23 cellular contexts compared by ENCODE assay signal in the genomic region with DNA sequence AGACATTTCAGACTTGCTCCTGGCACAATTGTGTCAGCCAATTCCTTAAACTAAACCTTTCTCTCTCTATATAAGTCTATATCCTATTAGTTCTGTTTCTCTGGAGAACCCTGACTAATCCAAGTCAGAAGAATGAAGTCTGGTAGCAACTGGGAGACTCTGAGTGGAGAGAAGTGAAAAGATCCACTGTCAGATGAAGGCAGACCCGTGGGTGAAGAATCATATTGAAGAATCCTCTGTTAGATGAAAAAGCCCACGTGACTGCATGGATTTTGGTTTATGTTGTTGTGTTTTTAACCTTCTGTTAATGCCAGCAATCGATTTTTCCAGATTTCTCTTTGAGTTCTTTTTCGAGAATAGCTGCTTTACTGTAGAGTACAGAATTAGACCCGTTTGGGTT. TPM values are rescaled to one million over a fixed set of nuclear protein-coding genes. Genes with fewer than 3 reads are reported as not detected.
DNase-seq lines count a peak whose midpoint lies in the region; ATAC-seq and TF ChIP-seq lines count a peak whose summit lies in the region.
"Had no signal": no experiment of that assay in that cellular context is flagged by ENCODE, and none has a peak within 500 bp of the region (broad histone marks: within the 10 kb centered on the region; RNA-seq: fewer than 3 reads in every experiment).

No MANE protein-coding gene starts in this region.

- no peaks in the 10 kb centered on the region for H3F3A ChIP-seq in GM23338 (replicated peaks; ENCODE audit: low read depth)

- no peak overlapping the region for H3K27ac ChIP-seq in GM23338 (ENCODE audit: low read depth)
- no peak overlapping the region for H3K27ac ChIP-seq in body of pancreas
- H3K27ac ChIP-seq: A549; BLaER1 treated with 17β-estradiol and CSF1 and Interleukin-3, amounts not matched to agents 10 nM and 100 nM had no signal

- TF ChIP-seq POLR2A in body of pancreas (IDR thresholded peaks at IDR 0.05), result no peak

- no peaks in the 10 kb centered on the region for H3K9me3 ChIP-seq in body of pancreas
- H3K9me3 ChIP-seq: A549; BE2C; BLaER1 treated with 17β-estradiol and CSF1 and Interleukin-3, amounts not matched to agents 10 nM and 100 nM had no signal

- no peak for DNase-seq in GM23338 (ENCODE audit: low spot score)
- DNase-seq in SK-MEL-5 (ENCODE audit: low read depth, low spot score), result peak; percentile 85
- peak; percentile 70 for DNase-seq in foreskin melanocyte
- DNase-seq in type B pancreatic cell (ENCODE audit: extremely low spot score, unreplicated experiment), result peak; percentile 8
- DNase-seq in NCI-H82 treated with DMSO at 0.1 percent for 48 hours (lab: John Stamatoyannopoulos, UW; ENCODE audit: unreplicated experiment), result no peak
- no peak for DNase-seq in body of pancreas
- DNase-seq: 8988T; ACHN; AML-193; BE2C; CD4-positive, alpha-beta T cell; CD8-positive, alpha-beta memory T cell; DMS 273 treated with DMSO at 0.1 percent for 48 hours; DMS79; EL; GDM1; H7; HCEC 1CT had no signal

- no peaks in the 10 kb centered on the region for H3K9me2 ChIP-seq in GM23338 (ENCODE audit: insufficient read depth)

- 20 to 39% methylated on average over 5 of the region's 5 CpGs for WGBS in body of pancreas, 2 donors

- intact Hi-C loops in body of pancreas (cut with DNase I), result no loop called here

- H3K4me1 ChIP-seq in GM23338 (ENCODE audit: insufficient read depth), result no peaks in the 10 kb centered on the region
- no peaks in the 10 kb centered on the region for H3K4me1 ChIP-seq in body of pancreas

- H2AFZ ChIP-seq in GM23338, result 0 out of 2 replicates have a peak overlapping the region, but pooled peaks have one; percentile 43

- H3K27me3 Mint-ChIP-seq in GM23338 (ENCODE audit: insufficient read depth, low read depth, poor library complexity), result peaks cover 3% of the 10 kb centered on the region
- H3K27me3 Mint-ChIP-seq in type B pancreatic cell, result no peaks in the 10 kb centered on the region
- H3K27me3 Mint-ChIP-seq: CD4-positive, alpha-beta T cell; CD8-positive, alpha-beta memory T cell had no signal

- H3K27me3 ChIP-seq in GM23338 (ENCODE audit: insufficient read depth), result no peaks in the 10 kb centered on the region
- H3K27me3 ChIP-seq in body of pancreas, result no peaks in the 10 kb centered on the region
- H3K27me3 ChIP-seq: BE2C; BLaER1 treated with 17β-estradiol and CSF1 and Interleukin-3, amounts not matched to agents 10 nM and 100 nM had no signal

- TF ChIP-seq CTCF in GM23338 (conservative IDR thresholded peaks at IDR 0.05; ENCODE audit: low read depth in 2 of 2) (no peak), type B pancreatic cell (conservative IDR thresholded peaks at IDR 0.05) (no peak), body of pancreas (IDR thresholded peaks at IDR 0.05) (no peak)

- no peak overlapping the region for H3K4me3 Mint-ChIP-seq in GM23338
- H3K4me3 Mint-ChIP-seq in type B pancreatic cell, result no peak overlapping the region
- H3K4me3 Mint-ChIP-seq: CD14-positive monocyte; CD4-positive, alpha-beta T cell; CD8-positive, alpha-beta memory T cell had no signal

- no peaks in the 10 kb centered on the region for H3K36me3 Mint-ChIP-seq in GM23338 (ENCODE audit: low read depth)
- peaks cover 8% of the 10 kb centered on the region for H3K36me3 Mint-ChIP-seq in type B pancreatic cell

- no peaks in the 10 kb centered on the region for H3K36me3 ChIP-seq in GM23338 (ENCODE audit: insufficient read depth)
- H3K36me3 ChIP-seq in body of pancreas (replicated peaks in 1 of 2; ENCODE audit: insufficient read depth in 1 of 2, low read depth in 2 of 2), result no peaks in the 10 kb centered on the region
- H3K36me3 ChIP-seq: BE2C had no signal

- H3K27ac Mint-ChIP-seq in GM23338, result no peak overlapping the region
- H3K27ac Mint-ChIP-seq in type B pancreatic cell, result no peak overlapping the region
- H3K27ac Mint-ChIP-seq: CD4-positive, alpha-beta T cell had no signal

- in situ Hi-C loops in SK-MEL-5 (cut with HindIII; ENCODE audit: low pct_unique_long_range_greater_than_20kb, low sequenced_read_pairs), result no loop called here

- H3K4me1 Mint-ChIP-seq in GM23338 (no peaks in the 10 kb centered on the region), type B pancreatic cell (ENCODE audit: unreplicated experiment) (no peaks in the 10 kb centered on the region)
- H3K4me1 Mint-ChIP-seq: CD14-positive monocyte; CD8-positive, alpha-beta memory T cell had no signal

- no peak overlapping the region for H3K4me2 ChIP-seq in GM23338
- H3K4me2 ChIP-seq: A549 had no signal

- H3K9me3 Mint-ChIP-seq in GM23338 (no peaks in the 10 kb centered on the region), type B pancreatic cell (no peaks in the 10 kb centered on the region)
- H3K9me3 Mint-ChIP-seq: CD14-positive monocyte; CD4-positive, alpha-beta T cell; CD8-positive, alpha-beta memory T cell had no signal

- ATAC-seq in GM23338 (no peak), GM19397 (IDR thresholded peaks at IDR 0.05; ENCODE audit: unreplicated experiment) (no peak), body of pancreas (no peak)
- ATAC-seq: A549, GM12878 had no signal

- H3K79me2 ChIP-seq in GM23338 (replicated peaks; ENCODE audit: insufficient read depth), result no peaks in the 10 kb centered on the region

- no peak overlapping the region for H3K4me3 ChIP-seq in GM23338
- H3K4me3 ChIP-seq in body of pancreas, result no peak overlapping the region
- H3K4me3 ChIP-seq: A549; BLaER1 treated with 17β-estradiol and CSF1 and Interleukin-3, amounts not matched to agents 10 nM and 100 nM; GM12878 had no signal

- H4K20me1 ChIP-seq in GM23338 (replicated peaks; ENCODE audit: insufficient read depth), result no peaks in the 10 kb centered on the region
- H4K20me1 ChIP-seq: BLaER1 treated with 17β-estradiol and CSF1 and Interleukin-3, amounts not matched to agents 10 nM and 100 nM had no signal

TF ChIP-seq in GM23338, 12 proteins besides CTCF, POLR2A, EP300 and RAD21 (continues in another document):
- TF ChIP-seq EZH2phosphoT487 (IDR thresholded peaks at IDR 0.05; ENCODE audit: unreplicated experiment) (no peak), STAT1 (IDR thresholded peaks at IDR 0.05; ENCODE audit: unreplicated experiment) (no peak), EZH2 (IDR thresholded peaks at IDR 0.05; ENCODE audit: low read depth, unreplicated experiment) (no peak), REST (IDR thresholded peaks at IDR 0.05; ENCODE audit: unreplicated experiment) (no peak), NANOG (IDR thresholded peaks at IDR 0.05; ENCODE audit: borderline replicate concordance) (no peak), JUNB (IDR thresholded peaks at IDR 0.05; ENCODE audit: unreplicated experiment) (no peak)

RNA-seq across cellular contexts. Expression of gene APOLD1, which starts 29.5 kb away (rescaled TPM):
- 0.43 and 0.94 TPM in 2 replicates for total RNA-seq in GM23338 (2014; rRNA removed; shearing (Covaris generic))
- 1.8 TPM in 2 replicates for polyA plus RNA-seq in GM23338 (2016; fragmentation: Nextera tagmentation; extraction: Ambion mirVana)
- total RNA-seq in SK-MEL-5 (2014; rRNA removed; shearing (Covaris generic)), result 55.9 and 57.6 TPM in 2 replicates
- 15.4 and 19.8 TPM in 2 replicates for polyA plus RNA-seq in SK-MEL-5 (2015; cell fraction: cytosol; rRNA removed)
- 4.2 and 8.8 TPM in 2 replicates for polyA plus RNA-seq in SK-MEL-5 (2015; cell fraction: nucleus; rRNA removed)
- 2.9 and 5.6 TPM in 2 replicates for total RNA-seq in type B pancreatic cell (ENCODE audit: low replicate concordance)
- 10 to 100 TPM; 10.1 to 23.4 TPM for total RNA-seq in body of pancreas

RNA-seq across cellular contexts. Expression of gene CDKN1B, which starts 38.8 kb away (rescaled TPM):
- 27.9 and 30.6 TPM in 2 replicates for total RNA-seq in GM23338 (2014; rRNA removed; shearing (Covaris generic))
- 9.3 and 9.5 TPM in 2 replicates for polyA plus RNA-seq in GM23338 (2016; fragmentation: Nextera tagmentation; extraction: Ambion mirVana)
- 39.7 and 40.6 TPM in 2 replicates for total RNA-seq in SK-MEL-5 (2014; rRNA removed; shearing (Covaris generic))
- 36.1 and 47.0 TPM in 2 replicates for polyA plus RNA-seq in SK-MEL-5 (2015; cell fraction: cytosol; rRNA removed)
- polyA plus RNA-seq in SK-MEL-5 (2015; cell fraction: nucleus; rRNA removed), result 25.2 and 30.4 TPM in 2 replicates
- 49.6 and 85.5 TPM in 2 replicates for total RNA-seq in type B pancreatic cell (ENCODE audit: low replicate concordance)
- 10 to 100 TPM; 11.9 to 28.3 TPM for total RNA-seq in body of pancreas

RNA-seq across cellular contexts. Expression of gene DDX47, which starts 57.2 kb away (rescaled TPM):
- 90.8 and 98.0 TPM in 2 replicates for total RNA-seq in GM23338 (2014; rRNA removed; shearing (Covaris generic))
- 41.6 and 54.0 TPM in 2 replicates for polyA plus RNA-seq in GM23338 (2016; fragmentation: Nextera tagmentation; extraction: Ambion mirVana)
- 93.1 and 102 TPM in 2 replicates for total RNA-seq in SK-MEL-5 (2014; rRNA removed; shearing (Covaris generic))
- polyA plus RNA-seq in SK-MEL-5 (2015; cell fraction: cytosol; rRNA removed), result 67.4 and 69.2 TPM in 2 replicates
- polyA plus RNA-seq in SK-MEL-5 (2015; cell fraction: nucleus; rRNA removed), result 144 and 165 TPM in 2 replicates
- total RNA-seq in type B pancreatic cell (ENCODE audit: low replicate concordance) (73.0 and 142 TPM in 2 replicates), body of pancreas (10 to 100 TPM; 32.4 to 59.7 TPM)

RNA-seq across cellular contexts. Expression of gene GPR19, which starts 59.9 kb away (rescaled TPM):
- total RNA-seq in GM23338 (2014; rRNA removed; shearing (Covaris generic)), result 15.3 and 18.7 TPM in 2 replicates
- polyA plus RNA-seq in GM23338 (2016; fragmentation: Nextera tagmentation; extraction: Ambion mirVana), result 12.1 and 14.3 TPM in 2 replicates
- total RNA-seq in SK-MEL-5 (2014; rRNA removed; shearing (Covaris generic)), result 20.5 and 22.5 TPM in 2 replicates
- 11.9 and 15.7 TPM in 2 replicates for polyA plus RNA-seq in SK-MEL-5 (2015; cell fraction: cytosol; rRNA removed)
- 7.7 and 11.1 TPM in 2 replicates for polyA plus RNA-seq in SK-MEL-5 (2015; cell fraction: nucleus; rRNA removed)
- total RNA-seq in type B pancreatic cell (ENCODE audit: low replicate concordance) (1.6 and 3.6 TPM in 2 replicates), body of pancreas (not detected)
- polyA plus RNA-seq: CD14-positive monocyte had no signal

Comparison
In these comparisons a context has a peak if more than half of its experiments do, and no peak if none do; other contexts are left out.
1. DNase-seq: peak in SK-MEL-5 (single experiment), foreskin melanocyte (single experiment) and type B pancreatic cell (single experiment); none in GM23338 (single experiment), NCI-H82 treated with DMSO at 0.1 percent for 48 hours (single experiment) and body of pancreas (0 of 4).